ENCODE assay signal across 8 cellular contexts in genomic region chr1:156838972-156839371, GRCh38. TPM values are rescaled to one million over a fixed set of nuclear protein-coding genes. Genes with fewer than 3 reads are reported as not detected.
DNase-seq lines count a peak whose midpoint lies in the region; ATAC-seq, FAIRE-seq and TF ChIP-seq lines count a peak whose summit lies in the region.

No MANE protein-coding gene starts in this region.

- no peaks in the 10 kb centered on the region for H3K79me2 ChIP-seq in HepG2 (ENCODE audit: insufficient read depth, low read length)

- H3K27me3 Mint-ChIP-seq in brain (peaks cover 54% of the 10 kb centered on the region), type B pancreatic cell (peaks cover 73% of the 10 kb centered on the region)

- in situ Hi-C loops in HepG2 (cut with HindIII; ENCODE audit: extremely low pct_ligation_motif_present, low pct_unique_long_range_greater_than_20kb): no loop called here

- TF ChIP-seq POLR2A in A549 (IDR thresholded peaks at IDR 0.05; ENCODE audit: low read length) (no peak), HepG2 (IDR thresholded peaks at IDR 0.05; ENCODE audit: insufficient read depth in 1 of 2, low read depth in 2 of 2, low read length in 2 of 2) (no peak)

- no peak overlapping the region for H3K27ac Mint-ChIP-seq in brain
- H3K27ac Mint-ChIP-seq in type B pancreatic cell: no peak overlapping the region

- H3K4me2 ChIP-seq in A549: no peak overlapping the region
- H3K4me2 ChIP-seq in HepG2 (ENCODE audit: low read depth, low read length): no peak overlapping the region

- H3K9me3 Mint-ChIP-seq in brain: peaks cover 0 to 8% (median 6%) of the 10 kb centered on the region in 5 experiments
- no peaks in the 10 kb centered on the region for H3K9me3 Mint-ChIP-seq in type B pancreatic cell

- TF ChIP-seq CTCF in A549 (IDR thresholded peaks at IDR 0.05): peak; percentile 81
- TF ChIP-seq CTCF in GM12873 (IDR thresholded peaks at IDR 0.05; ENCODE audit: insufficient read depth, low read depth, low read length, missing control alignments): peak; percentile 89
- TF ChIP-seq CTCF in brain (conservative IDR thresholded peaks at IDR 0.05): peak; percentile 86 to 95
- peak; percentile 90 for TF ChIP-seq CTCF in HepG2 (CRISPR knock-in tag; IDR thresholded peaks at IDR 0.05)
- peak; percentile 89 for TF ChIP-seq CTCF in type B pancreatic cell (conservative IDR thresholded peaks at IDR 0.05)

- H3K27ac ChIP-seq in A549 (no peak overlapping the region), HepG2 (ENCODE audit: extremely low read length, insufficient read depth, low read length) (no peak overlapping the region)

- H3K4me1 ChIP-seq in A549 (no peaks in the 10 kb centered on the region), HepG2 (ENCODE audit: insufficient read depth, low read length) (no peaks in the 10 kb centered on the region)

- TF ChIP-seq EP300 in A549 (IDR thresholded peaks at IDR 0.05) (no peak), HepG2 (IDR thresholded peaks at IDR 0.05; ENCODE audit: low read depth in 2 of 2, low read length in 2 of 2) (no peak), HepG2 (CRISPR knock-in tag; IDR thresholded peaks at IDR 0.05; ENCODE audit: borderline replicate concordance) (no peak)

- no TSS peak for BruUV-seq in HepG2 (replicated peaks; lab: Mats Ljungman, UMichigan)

- FAIRE-seq in A549 (lab: Jason Lieb, UNC) (no peak), HepG2 (lab: Jason Lieb, UNC) (no peak)

- H3K4me1 Mint-ChIP-seq in brain: peaks cover 17% of the 10 kb centered on the region
- peaks cover 11% of the 10 kb centered on the region for H3K4me1 Mint-ChIP-seq in type B pancreatic cell (ENCODE audit: unreplicated experiment)

- POLR2A ChIA-PET in A549 (lab: Yijun Ruan, JAX): no interaction called here
- POLR2A ChIA-PET in HepG2 (lab: Yijun Ruan, JAX): no interaction called here

- H3K4me3 ChIP-seq in A549: no peak overlapping the region
- no peak overlapping the region for H3K4me3 ChIP-seq in HepG2 (replicated peaks in 1 of 3; ENCODE audit: insufficient read depth in 1 of 3, low read depth in 2 of 3, low read length in 3 of 3)

- 67% methylated on average over 4 of the region's 7 CpGs for WGBS in A549 (ENCODE audit: missing lambda C conversion rate)
- 100% methylated on average over 3 of the region's 7 CpGs for WGBS in HepG2 (ENCODE audit: low lambda C conversion rate)

- peak in 1 of 2 experiments; percentile 72 for DNase-seq in A549 (ENCODE audit: low read depth in 1 of 2, low spot score in 1 of 2)
- DNase-seq in RPMI8226: peak; percentile 61
- no peak for DNase-seq in HepG2 (ENCODE audit: low spot score)
- no peak for DNase-seq in type B pancreatic cell (ENCODE audit: extremely low spot score, unreplicated experiment)
- DNase-seq in NCI-H187 treated with DMSO at 0.1 percent for 48 hours (lab: John Stamatoyannopoulos, UW): no peak

- no peaks in the 10 kb centered on the region for H3K36me3 ChIP-seq in HepG2 (replicated peaks in 1 of 2; ENCODE audit: control insufficient read depth in 1 of 2, insufficient read depth in 2 of 2, low read length in 2 of 2)

- H3K36me3 Mint-ChIP-seq in brain (no peaks in the 10 kb centered on the region), type B pancreatic cell (no peaks in the 10 kb centered on the region)

- intact Hi-C loops in HepG2 (cut with micrococcal nuclease; ENCODE audit: unreplicated experiment): loop anchor here (1.0 kb wide), 2 partner anchors 21 to 51 kb away; partner anchors contain the start of gene NTRK1

- H3K27me3 ChIP-seq in HepG2 (ENCODE audit: control insufficient read depth in 1 of 2, insufficient read depth in 2 of 2, low read length in 2 of 2): peaks cover 1 to 58% of the 10 kb centered on the region in 2 experiments; a peak in 2 of 5 replicates

- TF ChIP-seq RAD21 in A549 (conservative IDR thresholded peaks at IDR 0.05 in 1 of 2, IDR thresholded peaks at IDR 0.05 in 1 of 2): peak; percentile 83 to 87
- TF ChIP-seq RAD21 in HepG2 (CRISPR knock-in tag; IDR thresholded peaks at IDR 0.05): peak; percentile 71

- H3K4me3 Mint-ChIP-seq in brain (no peak overlapping the region), type B pancreatic cell (no peak overlapping the region)

- CTCF ChIA-PET in A549 (lab: Yijun Ruan, JAX): interaction anchor here (0.7 to 12.5 kb wide), 49 partner anchors 13 to 317 kb away, joined by 3 to 289 read pairs (median 6); partner anchors contain the start of genes CRABP2, INSRR, LRRC71 and NTRK1
- CTCF ChIA-PET in HepG2 (lab: Yijun Ruan, JAX; ENCODE audit: low intra/inter-chr PET ratio, low total read pairs): interaction anchor here (1.3 to 1.7 kb wide), 2 partner anchors 21 to 51 kb away, joined by 14 to 21 read pairs; partner anchors contain the start of genes INSRR and NTRK1

- H3K9ac ChIP-seq in HepG2 (ENCODE audit: insufficient read depth, low read depth, low read length): no peak overlapping the region

- no peak overlapping the region for H2AFZ ChIP-seq in HepG2 (ENCODE audit: low read length)

- 0 out of 2 replicates have a peak, but pooled peaks cover 5% of the 10 kb centered on the region for H4K20me1 ChIP-seq in HepG2 (ENCODE audit: insufficient read depth, low read length)

- H3K9me3 ChIP-seq in A549 (no peaks in the 10 kb centered on the region), HepG2 (ENCODE audit: low read length) (no peaks in the 10 kb centered on the region)

- peak; percentile 60 to 85; a peak in 5 of 6 replicates for ATAC-seq in A549
- peak; percentile 69 for ATAC-seq in HepG2
- ATAC-seq in GM21447 (IDR thresholded peaks at IDR 0.05; ENCODE audit: unreplicated experiment): no peak

RNA-seq across cellular contexts. Expression of gene INSRR, which starts 19.9 kb away (rescaled TPM):
- polyA plus RNA-seq in A549 (2011; rRNA removed) (not detected in 2 replicates), A549 (2017; fragmentation: RNase III; extraction: RNeasy Plus Mini Kit Qiagen cat#74134 plus additional on column Dnase treatment) (not detected in 3 replicates), brain (ENCODE audit: insufficient read depth, low read depth, low replicate concordance) (0.42 TPM), HepG2 (2011; rRNA removed) (not detected in 2 replicates)
- not detected in 2 replicates for polyA plus RNA-seq in A549 (2012; cell fraction: cytosol; rRNA removed)
- 0.01 TPM in 1 of 2 replicates, not detected in the other for polyA plus RNA-seq in A549 (2012; cell fraction: nucleus; rRNA removed)
- not detected in 2 replicates for polyA minus RNA-seq in A549 (2011; rRNA and poly(A)+ RNA removed)
- total RNA-seq in HepG2 (2016; rRNA removed; fragmentation: Illumina TruSeq; extraction: Trizol) (not detected in 2 replicates), type B pancreatic cell (ENCODE audit: low replicate concordance) (1.7 TPM in 1 of 2 replicates, not detected in the other)
- not detected in 2 replicates for total RNA-seq in HepG2 (2016; cell fraction: cytosol; rRNA removed; fragmentation: Illumina TruSeq; extraction: Trizol; ENCODE audit: low read depth)
- total RNA-seq in HepG2 (2016; cell fraction: insoluble cytoplasmic fraction; rRNA removed; fragmentation: Illumina TruSeq; extraction: Trizol): not detected in 2 replicates
- total RNA-seq in HepG2 (2016; cell fraction: membrane; rRNA removed; fragmentation: Illumina TruSeq; extraction: Trizol): not detected in 2 replicates
- not detected in 2 replicates for total RNA-seq in HepG2 (2016; cell fraction: nucleus; rRNA removed; fragmentation: Illumina TruSeq; extraction: Trizol)
- polyA plus RNA-seq in HepG2 (2011; cell fraction: cytosol; rRNA removed): not detected in 2 replicates
- not detected in 2 replicates for polyA plus RNA-seq in HepG2 (2011; cell fraction: nucleus; rRNA removed)
- polyA plus RNA-seq in HepG2 (2012): not detected in 2 replicates
- not detected in 2 replicates for polyA plus RNA-seq in HepG2 (2016; cell fraction: cytosol; fragmentation: Illumina TruSeq; extraction: Trizol; ENCODE audit: low read depth)
- not detected in 2 replicates for polyA plus RNA-seq in HepG2 (2016; cell fraction: insoluble cytoplasmic fraction; fragmentation: Illumina TruSeq; extraction: Trizol; ENCODE audit: low read depth)
- not detected in 2 replicates for polyA plus RNA-seq in HepG2 (2016; cell fraction: membrane; fragmentation: Illumina TruSeq; extraction: Trizol; ENCODE audit: low read depth)
- not detected in 2 replicates for polyA plus RNA-seq in HepG2 (2016; cell fraction: nucleus; fragmentation: Illumina TruSeq; extraction: Trizol; ENCODE audit: insufficient read depth, low read depth)
- not detected in 2 replicates for polyA minus RNA-seq in HepG2 (2011; rRNA and poly(A)+ RNA removed; ENCODE audit: low replicate concordance)
- polyA minus RNA-seq in HepG2 (2011; cell fraction: cytosol; rRNA and poly(A)+ RNA removed): not detected in 2 replicates
- not detected in 2 replicates for polyA minus RNA-seq in HepG2 (2011; cell fraction: nucleus; rRNA and poly(A)+ RNA removed)

RNA-seq across cellular contexts. Expression of gene NTRK1, which starts 21.7 kb away (rescaled TPM):
- polyA plus RNA-seq in A549 (2011; rRNA removed) (0.05 and 0.07 TPM in 2 replicates), A549 (2017; fragmentation: RNase III; extraction: RNeasy Plus Mini Kit Qiagen cat#74134 plus additional on column Dnase treatment) (0.08 to 0.18 TPM (median 0.10 TPM) in 3 replicates), brain (ENCODE audit: insufficient read depth, low read depth, low replicate concordance) (0.32 TPM), HepG2 (2011; rRNA removed) (not detected in 2 replicates)
- polyA plus RNA-seq in A549 (2012; cell fraction: cytosol; rRNA removed): 0.13 and 0.16 TPM in 2 replicates
- polyA plus RNA-seq in A549 (2012; cell fraction: nucleus; rRNA removed): 0.47 and 0.67 TPM in 2 replicates
- 0.34 TPM in 1 of 2 replicates, not detected in the other for polyA minus RNA-seq in A549 (2011; rRNA and poly(A)+ RNA removed)
- total RNA-seq in HepG2 (2016; rRNA removed; fragmentation: Illumina TruSeq; extraction: Trizol) (not detected in 2 replicates), type B pancreatic cell (ENCODE audit: low replicate concordance) (0.12 and 6.6 TPM in 2 replicates)
- total RNA-seq in HepG2 (2016; cell fraction: cytosol; rRNA removed; fragmentation: Illumina TruSeq; extraction: Trizol; ENCODE audit: low read depth): not detected in 2 replicates
- not detected in 2 replicates for total RNA-seq in HepG2 (2016; cell fraction: insoluble cytoplasmic fraction; rRNA removed; fragmentation: Illumina TruSeq; extraction: Trizol)
- not detected in 2 replicates for total RNA-seq in HepG2 (2016; cell fraction: membrane; rRNA removed; fragmentation: Illumina TruSeq; extraction: Trizol)
- not detected in 2 replicates for total RNA-seq in HepG2 (2016; cell fraction: nucleus; rRNA removed; fragmentation: Illumina TruSeq; extraction: Trizol)
- not detected in 2 replicates for polyA plus RNA-seq in HepG2 (2011; cell fraction: cytosol; rRNA removed)
- polyA plus RNA-seq in HepG2 (2011; cell fraction: nucleus; rRNA removed): not detected in 2 replicates
- polyA plus RNA-seq in HepG2 (2012): not detected in 2 replicates
- not detected in 2 replicates for polyA plus RNA-seq in HepG2 (2016; cell fraction: cytosol; fragmentation: Illumina TruSeq; extraction: Trizol; ENCODE audit: low read depth)
- polyA plus RNA-seq in HepG2 (2016; cell fraction: insoluble cytoplasmic fraction; fragmentation: Illumina TruSeq; extraction: Trizol; ENCODE audit: low read depth): not detected in 2 replicates
- not detected in 2 replicates for polyA plus RNA-seq in HepG2 (2016; cell fraction: membrane; fragmentation: Illumina TruSeq; extraction: Trizol; ENCODE audit: low read depth)
- not detected in 2 replicates for polyA plus RNA-seq in HepG2 (2016; cell fraction: nucleus; fragmentation: Illumina TruSeq; extraction: Trizol; ENCODE audit: insufficient read depth, low read depth)
- 0.08 and 0.19 TPM in 2 replicates for polyA minus RNA-seq in HepG2 (2011; rRNA and poly(A)+ RNA removed; ENCODE audit: low replicate concordance)
- not detected in 2 replicates for polyA minus RNA-seq in HepG2 (2011; cell fraction: cytosol; rRNA and poly(A)+ RNA removed)
- polyA minus RNA-seq in HepG2 (2011; cell fraction: nucleus; rRNA and poly(A)+ RNA removed): not detected in 2 replicates

RNA-seq across cellular contexts. Expression of gene SH2D2A, which starts 22.3 kb away (rescaled TPM):
- 1.4 and 1.8 TPM in 2 replicates for polyA plus RNA-seq in A549 (2011; rRNA removed)
- polyA plus RNA-seq in A549 (2012; cell fraction: cytosol; rRNA removed): 1.9 and 2.8 TPM in 2 replicates
- 4.2 and 5.1 TPM in 2 replicates for polyA plus RNA-seq in A549 (2012; cell fraction: nucleus; rRNA removed)
- 1.6 to 1.8 TPM (median 1.8 TPM) in 3 replicates for polyA plus RNA-seq in A549 (2017; fragmentation: RNase III; extraction: RNeasy Plus Mini Kit Qiagen cat#74134 plus additional on column Dnase treatment)
- 0.92 and 1.2 TPM in 2 replicates for polyA minus RNA-seq in A549 (2011; rRNA and poly(A)+ RNA removed)
- 0.36 TPM for polyA plus RNA-seq in brain (ENCODE audit: insufficient read depth, low read depth, low replicate concordance)
- 0.59 and 0.73 TPM in 2 replicates for total RNA-seq in HepG2 (2016; rRNA removed; fragmentation: Illumina TruSeq; extraction: Trizol)
- 0.35 and 0.51 TPM in 2 replicates for total RNA-seq in HepG2 (2016; cell fraction: cytosol; rRNA removed; fragmentation: Illumina TruSeq; extraction: Trizol; ENCODE audit: low read depth)
- 0.34 and 1.2 TPM in 2 replicates for total RNA-seq in HepG2 (2016; cell fraction: insoluble cytoplasmic fraction; rRNA removed; fragmentation: Illumina TruSeq; extraction: Trizol)
- 0.52 and 1.0 TPM in 2 replicates for total RNA-seq in HepG2 (2016; cell fraction: membrane; rRNA removed; fragmentation: Illumina TruSeq; extraction: Trizol)
- total RNA-seq in HepG2 (2016; cell fraction: nucleus; rRNA removed; fragmentation: Illumina TruSeq; extraction: Trizol): 0.75 and 0.85 TPM in 2 replicates
- 0.56 and 0.57 TPM in 2 replicates for polyA plus RNA-seq in HepG2 (2011; rRNA removed)
- 0.55 and 0.78 TPM in 2 replicates for polyA plus RNA-seq in HepG2 (2011; cell fraction: cytosol; rRNA removed)
- 0.16 and 0.47 TPM in 2 replicates for polyA plus RNA-seq in HepG2 (2011; cell fraction: nucleus; rRNA removed)
- 0.79 and 1.0 TPM in 2 replicates for polyA plus RNA-seq in HepG2 (2012)
- polyA plus RNA-seq in HepG2 (2016; cell fraction: cytosol; fragmentation: Illumina TruSeq; extraction: Trizol; ENCODE audit: low read depth): 0.62 and 0.67 TPM in 2 replicates
- polyA plus RNA-seq in HepG2 (2016; cell fraction: insoluble cytoplasmic fraction; fragmentation: Illumina TruSeq; extraction: Trizol; ENCODE audit: low read depth): 1.3 and 1.8 TPM in 2 replicates
- polyA plus RNA-seq in HepG2 (2016; cell fraction: membrane; fragmentation: Illumina TruSeq; extraction: Trizol; ENCODE audit: low read depth): 0.71 and 1.1 TPM in 2 replicates
- polyA plus RNA-seq in HepG2 (2016; cell fraction: nucleus; fragmentation: Illumina TruSeq; extraction: Trizol; ENCODE audit: insufficient read depth, low read depth): 1.0 and 1.8 TPM in 2 replicates
- 0.72 and 1.9 TPM in 2 replicates for polyA minus RNA-seq in HepG2 (2011; rRNA and poly(A)+ RNA removed; ENCODE audit: low replicate concordance)
- polyA minus RNA-seq in HepG2 (2011; cell fraction: cytosol; rRNA and poly(A)+ RNA removed): 0.62 TPM in 1 of 2 replicates, not detected in the other
- not detected in 2 replicates for polyA minus RNA-seq in HepG2 (2011; cell fraction: nucleus; rRNA and poly(A)+ RNA removed)
- total RNA-seq in type B pancreatic cell (ENCODE audit: low replicate concordance): 0.48 and 2.2 TPM in 2 replicates

RNA-seq across cellular contexts. Expression of gene PEAR1, which starts 54.5 kb away (rescaled TPM):
- polyA plus RNA-seq in A549 (2011; rRNA removed) (1.7 and 2.9 TPM in 2 replicates), A549 (2017; fragmentation: RNase III; extraction: RNeasy Plus Mini Kit Qiagen cat#74134 plus additional on column Dnase treatment) (5.0 to 7.5 TPM (median 6.3 TPM) in 3 replicates), brain (ENCODE audit: insufficient read depth, low read depth, low replicate concordance) (2.2 TPM), HepG2 (2011; rRNA removed) (0.39 and 0.41 TPM in 2 replicates)
- 4.2 and 5.4 TPM in 2 replicates for polyA plus RNA-seq in A549 (2012; cell fraction: cytosol; rRNA removed)
- 27.8 and 33.5 TPM in 2 replicates for polyA plus RNA-seq in A549 (2012; cell fraction: nucleus; rRNA removed)
- polyA minus RNA-seq in A549 (2011; rRNA and poly(A)+ RNA removed): 0.79 and 1.4 TPM in 2 replicates
- total RNA-seq in HepG2 (2016; rRNA removed; fragmentation: Illumina TruSeq; extraction: Trizol) (0.06 and 0.27 TPM in 2 replicates), type B pancreatic cell (ENCODE audit: low replicate concordance) (0.14 and 11.7 TPM in 2 replicates)
- total RNA-seq in HepG2 (2016; cell fraction: cytosol; rRNA removed; fragmentation: Illumina TruSeq; extraction: Trizol; ENCODE audit: low read depth): not detected in 2 replicates
- total RNA-seq in HepG2 (2016; cell fraction: insoluble cytoplasmic fraction; rRNA removed; fragmentation: Illumina TruSeq; extraction: Trizol): 0.09 TPM in 1 of 2 replicates, not detected in the other
- 0.07 TPM in 1 of 2 replicates, not detected in the other for total RNA-seq in HepG2 (2016; cell fraction: membrane; rRNA removed; fragmentation: Illumina TruSeq; extraction: Trizol)
- total RNA-seq in HepG2 (2016; cell fraction: nucleus; rRNA removed; fragmentation: Illumina TruSeq; extraction: Trizol): not detected in 2 replicates
- polyA plus RNA-seq in HepG2 (2011; cell fraction: cytosol; rRNA removed): 0.12 and 0.20 TPM in 2 replicates
- polyA plus RNA-seq in HepG2 (2011; cell fraction: nucleus; rRNA removed): 1.7 and 2.6 TPM in 2 replicates
- 0.03 and 0.21 TPM in 2 replicates for polyA plus RNA-seq in HepG2 (2012)
- polyA plus RNA-seq in HepG2 (2016; cell fraction: cytosol; fragmentation: Illumina TruSeq; extraction: Trizol; ENCODE audit: low read depth): 0.10 TPM in 1 of 2 replicates, not detected in the other
- polyA plus RNA-seq in HepG2 (2016; cell fraction: insoluble cytoplasmic fraction; fragmentation: Illumina TruSeq; extraction: Trizol; ENCODE audit: low read depth): not detected in 2 replicates
- 0.06 and 0.17 TPM in 2 replicates for polyA plus RNA-seq in HepG2 (2016; cell fraction: membrane; fragmentation: Illumina TruSeq; extraction: Trizol; ENCODE audit: low read depth)
- 0.79 and 1.1 TPM in 2 replicates for polyA plus RNA-seq in HepG2 (2016; cell fraction: nucleus; fragmentation: Illumina TruSeq; extraction: Trizol; ENCODE audit: insufficient read depth, low read depth)
- polyA minus RNA-seq in HepG2 (2011; rRNA and poly(A)+ RNA removed; ENCODE audit: low replicate concordance): 0.20 and 0.98 TPM in 2 replicates
- not detected in 2 replicates for polyA minus RNA-seq in HepG2 (2011; cell fraction: cytosol; rRNA and poly(A)+ RNA removed)
- 0.13 and 0.50 TPM in 2 replicates for polyA minus RNA-seq in HepG2 (2011; cell fraction: nucleus; rRNA and poly(A)+ RNA removed)

Comparison
In these comparisons a context has a peak if more than half of its experiments do, and no peak if none do; other contexts are left out.
1. Of the 38 proteins assayed by ChIP-seq in both HepG2 and A549: peak only in HepG2: none; only in A549: none; in both: CTCF, RAD21 and SMC3; in neither: 34; mixed calls (peak in some experiments, not most) for 1.